Comparison of ENCODE assay signal across 8 cellular contexts in genomic region chr10:3828404-3829192, GRCh38. TPM values are rescaled to one million over a fixed set of nuclear protein-coding genes. Genes with fewer than 3 reads are reported as not detected.
DNase-seq lines count a peak whose midpoint lies in the region; ATAC-seq and FAIRE-seq lines count a peak whose summit lies in the region.

No MANE protein-coding gene starts in this region.

- no peak for FAIRE-seq in urothelium cell line (lab: Jason Lieb, UNC)
- no peak for FAIRE-seq in HTR-8/SVneo (lab: Jason Lieb, UNC)

- H3K9me3 Mint-ChIP-seq in immature natural killer cell: no peaks in the 10 kb centered on the region

- H3K27ac Mint-ChIP-seq in immature natural killer cell: peak overlapping the region; percentile 83 to 98 (median 90)

- H3K36me3 Mint-ChIP-seq in immature natural killer cell: no peaks in the 10 kb centered on the region

- H3K4me3 Mint-ChIP-seq in immature natural killer cell: peak overlapping the region; percentile 80 to 87 (median 85)

- peaks cover 21% of the 10 kb centered on the region in 2 donors for H3K4me1 Mint-ChIP-seq in immature natural killer cell

- H3K27me3 Mint-ChIP-seq in immature natural killer cell (ENCODE audit: low read depth in 3 of 3): peaks cover 0 to 3% (median 0%) of the 10 kb centered on the region in 3 donors

- DNase-seq in NAMALWA (ENCODE audit: low spot score) (peak; percentile 29), amniotic epithelial cell (ENCODE audit: low read depth) (peak; percentile 83), immature natural killer cell (peak; percentile 53 to 62 (median 59)), NCI-H748 treated with DMSO at 0.1 percent for 48 hours (lab: John Stamatoyannopoulos, UW) (no peak), urothelium cell line (ENCODE audit: low spot score) (no peak), HTR-8/SVneo (ENCODE audit: insufficient read length, low spot score) (no peak)
- peak; percentile 50 for DNase-seq in stimulated activated CD4-positive, alpha-beta T cell treated with anti-CD3 and anti-CD28 coated beads, Interleukin-2, amount 100 ng/mL, for 4 hours (ENCODE audit: low read depth)

- peak; percentile 51 for ATAC-seq in GM18861 (IDR thresholded peaks at IDR 0.05; ENCODE audit: unreplicated experiment)

RNA-seq across cellular contexts. Expression of gene KLF6, which starts 43.6 kb away (rescaled TPM):
- 100 to 1,000 TPM; 343 to 423 (median 353) TPM for polyA plus RNA-seq in immature natural killer cell

Comparison
In these comparisons a context has a peak if more than half of its experiments do, and no peak if none do; other contexts are left out.
1. DNase-seq: peak in NAMALWA (single experiment), amniotic epithelial cell (single experiment), immature natural killer cell (3 of 3) and stimulated activated CD4-positive, alpha-beta T cell treated with anti-CD3 and anti-CD28 coated beads, Interleukin-2, amount 100 ng/mL, for 4 hours (single experiment); none in NCI-H748 treated with DMSO at 0.1 percent for 48 hours (single experiment), urothelium cell line (single experiment) and HTR-8/SVneo (single experiment).